In the genomic region with DNA sequence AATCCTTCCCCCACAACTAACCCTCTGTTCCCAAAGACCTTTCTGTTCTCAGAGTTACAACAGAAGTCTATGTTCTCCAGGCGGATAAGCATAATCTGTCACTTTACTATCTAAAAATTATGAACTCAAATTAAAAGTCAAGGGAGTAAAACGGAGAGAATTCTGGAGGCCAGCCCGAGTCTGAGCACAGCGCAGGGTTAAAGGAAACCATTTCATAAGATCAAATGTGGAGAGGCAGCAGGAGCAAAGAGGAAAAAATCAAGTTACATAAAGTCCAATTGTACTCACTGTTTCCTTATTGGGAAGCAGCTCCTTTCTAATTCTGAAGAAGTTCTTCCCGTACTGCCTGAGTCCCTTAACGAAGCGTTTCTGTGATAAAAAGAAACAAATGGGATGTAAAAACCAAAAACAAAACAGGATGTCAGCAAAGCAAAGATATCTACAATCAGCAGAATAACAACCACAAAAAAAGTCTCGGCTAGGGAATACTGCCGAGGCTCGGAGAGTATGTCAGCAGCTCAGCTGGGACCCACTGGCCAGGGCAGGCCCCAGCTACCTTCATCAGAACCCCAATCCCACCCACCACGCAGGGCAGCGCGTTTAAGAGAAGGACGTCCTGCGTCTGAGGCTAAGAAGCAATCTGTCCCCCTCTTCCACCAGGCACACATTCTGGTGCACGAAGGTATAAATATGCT, we compare ENCODE assay signal across 8 cellular contexts.
DNase-seq lines count a peak whose midpoint lies in the region; ATAC-seq and TF ChIP-seq lines count a peak whose summit lies in the region.

No MANE protein-coding gene starts in this region.

- peaks cover 34% of the 10 kb centered on the region for H3K4me1 Mint-ChIP-seq in nephron progenitor cell

- H3K9me3 Mint-ChIP-seq in nephron progenitor cell, result no peaks in the 10 kb centered on the region

- ATAC-seq in HG02885 (IDR thresholded peaks at IDR 0.05; ENCODE audit: poor library complexity, unreplicated experiment) (no peak), HG03025 (IDR thresholded peaks at IDR 0.05; ENCODE audit: low FRiP score, unreplicated experiment) (no peak)

- no peaks in the 10 kb centered on the region for H3K27me3 Mint-ChIP-seq in nephron progenitor cell (ENCODE audit: low read depth, poor library complexity)

- TF ChIP-seq CTCF in epithelial cell of proximal tubule (conservative IDR thresholded peaks at IDR 0.05; ENCODE audit: low read depth, low read length) (no peak), nephron progenitor cell (IDR thresholded peaks at IDR 0.05) (no peak)

- H3K36me3 Mint-ChIP-seq in nephron progenitor cell (ENCODE audit: low read depth), result peaks cover 29% of the 10 kb centered on the region

- H3K4me3 Mint-ChIP-seq in nephron progenitor cell, result no peak overlapping the region

- H3K4me3 ChIP-seq in epithelial cell of proximal tubule (ENCODE audit: low read depth, low read length), result peak overlapping the region; percentile 63

- H3K27ac Mint-ChIP-seq in nephron progenitor cell, result no peak overlapping the region

- DNase-seq in ELR (ENCODE audit: low read depth), result peak; percentile 47
- peak; percentile 36 for DNase-seq in RPMI7951 (ENCODE audit: low read depth)
- no peak for DNase-seq in epithelial cell of proximal tubule (ENCODE audit: low read depth)
- DNase-seq in nephron progenitor cell, result peak; percentile 35
- DNase-seq in NCI-H128 (lab: John Stamatoyannopoulos, UW; ENCODE audit: unreplicated experiment), result no peak
- DNase-seq in NCI-H1092 treated with DMSO at 0.1 percent for 48 hours (lab: John Stamatoyannopoulos, UW), result no peak

Comparison
In these comparisons a context has a peak if more than half of its experiments do, and no peak if none do; other contexts are left out.
1. DNase-seq: peak in ELR (single experiment), RPMI7951 (single experiment) and nephron progenitor cell (single experiment); none in epithelial cell of proximal tubule (single experiment), NCI-H128 (single experiment) and NCI-H1092 treated with DMSO at 0.1 percent for 48 hours (single experiment).